34 cellular contexts compared by ENCODE assay signal in genomic region chrX:129963729-129964128, GRCh38.
"Had no signal": no experiment of that assay in that cellular context is flagged by ENCODE, and none has a peak within 500 bp of the region (broad histone marks: within the 10 kb centered on the region; RNA-seq: fewer than 3 reads in every experiment).

No MANE protein-coding gene starts in this region.

- H3K27me3 ChIP-seq: adrenal gland, cardiac muscle cell, esophagus squamous epithelium, gastroesophageal sphincter had no signal

- H3K27me3 Mint-ChIP-seq: activated CD4-positive, alpha-beta memory T cell treated with anti-CD3 and anti-CD28 coated beads for 36 hours; activated CD4-positive, alpha-beta T cell treated with anti-CD3 and anti-CD28 coated beads for 36 hours; activated CD4-positive, alpha-beta T cell treated with anti-CD3 and anti-CD28 coated beads, Interleukin-2, amount 10 ng/mL, durations not matched to agents 24 days and 14 days; activated CD8-positive, alpha-beta memory T cell treated with anti-CD3 and anti-CD28 coated beads, Interleukin-2, amount 10 ng/mL, durations not matched to agents 7 days and 5 days; activated naive CD4-positive, alpha-beta T cell treated with anti-CD3 and anti-CD28 coated beads, Interleukin-2, amount 50 U/mL, for 24 hours; activated naive CD8-positive, alpha-beta T cell treated with anti-CD3 and anti-CD28 coated beads for 36 hours; activated naive CD8-positive, alpha-beta T cell treated with anti-CD3 and anti-CD28 coated beads, Interleukin-2, amount 50 U/mL, for 24 hours; effector memory CD8-positive, alpha-beta T cell had no signal

- H3K27ac Mint-ChIP-seq: activated CD4-positive, alpha-beta memory T cell treated with anti-CD3 and anti-CD28 coated beads for 36 hours; activated CD4-positive, alpha-beta T cell treated with anti-CD3 and anti-CD28 coated beads for 36 hours; activated CD4-positive, alpha-beta T cell treated with anti-CD3 and anti-CD28 coated beads, Interleukin-2, amount 10 ng/mL, durations not matched to agents 24 days and 14 days; activated CD8-positive, alpha-beta memory T cell treated with anti-CD3 and anti-CD28 coated beads, Interleukin-2, amount 10 ng/mL, durations not matched to agents 7 days and 5 days; activated CD8-positive, alpha-beta T cell treated with anti-CD3 and anti-CD28 coated beads, Interleukin-2, amount 10 ng/mL, durations not matched to agents 7 days and 5 days; activated naive CD4-positive, alpha-beta T cell treated with anti-CD3 and anti-CD28 coated beads for 36 hours; activated naive CD4-positive, alpha-beta T cell treated with anti-CD3 and anti-CD28 coated beads, Interleukin-2, amount 50 U/mL, for 24 hours; activated naive CD8-positive, alpha-beta T cell treated with anti-CD3 and anti-CD28 coated beads for 36 hours; activated naive CD8-positive, alpha-beta T cell treated with anti-CD3 and anti-CD28 coated beads, Interleukin-2, amount 50 U/mL, for 24 hours; activated T-helper 1 cell treated with anti-CD3 and anti-CD28 coated beads, Interleukin-12 subunit alpha, Interleukin-12 subunit beta, Interleukin-2, Interleukin-4 antibody, amounts not matched to agents 30 ng/mL and 10 ng/mL and 1 ng/mL, durations not matched to agents 14 hours and 24 hours and 36 hours; activated T-helper 2 cell treated with anti-CD3 and anti-CD28 coated beads, Interferon-gamma antibody, Interleukin-2, Interleukin-4, amounts not matched to agents 10 μg/mL and 5 μg/mL and 100 μg/mL, durations not matched to agents 14 hours and 24 hours and 36 hours; brain had no signal

- H3K9me3 ChIP-seq: adrenal gland, esophagus squamous epithelium, gastroesophageal sphincter, heart right ventricle had no signal

- H3K36me3 ChIP-seq: adrenal gland, breast epithelium, cardiac muscle cell, esophagus squamous epithelium, gastroesophageal sphincter, heart right ventricle had no signal

- H3K36me3 Mint-ChIP-seq: activated CD4-positive, alpha-beta memory T cell treated with anti-CD3 and anti-CD28 coated beads for 36 hours; activated CD8-positive, alpha-beta memory T cell treated with anti-CD3 and anti-CD28 coated beads, Interleukin-2, amount 10 ng/mL, durations not matched to agents 7 days and 5 days; activated naive CD4-positive, alpha-beta T cell treated with anti-CD3 and anti-CD28 coated beads, Interleukin-2, amount 50 U/mL, for 24 hours; activated naive CD8-positive, alpha-beta T cell treated with anti-CD3 and anti-CD28 coated beads for 36 hours; brain had no signal

- H3K4me3 ChIP-seq: adrenal gland, breast epithelium, cardiac muscle cell, coronary artery, esophagus squamous epithelium, gastroesophageal sphincter, heart right ventricle had no signal

- ATAC-seq: activated CD4-positive, alpha-beta T cell treated with anti-CD3 and anti-CD28 coated beads for 36 hours; activated CD8-positive, alpha-beta memory T cell treated with anti-CD3 and anti-CD28 coated beads, Interleukin-2, amount 10 ng/mL, durations not matched to agents 7 days and 5 days; activated CD8-positive, alpha-beta T cell treated with anti-CD3 and anti-CD28 coated beads, Interleukin-2, amount 10 ng/mL, durations not matched to agents 7 days and 5 days; activated naive CD8-positive, alpha-beta T cell treated with anti-CD3 and anti-CD28 coated beads, Interleukin-2, amount 50 U/mL, for 24 hours; effector memory CD8-positive, alpha-beta T cell; gastroesophageal sphincter; heart right ventricle had no signal

- H3K9me3 Mint-ChIP-seq: activated CD4-positive, alpha-beta memory T cell treated with anti-CD3 and anti-CD28 coated beads for 36 hours; activated CD4-positive, alpha-beta T cell treated with anti-CD3 and anti-CD28 coated beads, Interleukin-2, amount 10 ng/mL, durations not matched to agents 24 days and 14 days; activated naive CD4-positive, alpha-beta T cell treated with anti-CD3 and anti-CD28 coated beads for 36 hours; activated naive CD4-positive, alpha-beta T cell treated with anti-CD3 and anti-CD28 coated beads, Interleukin-2, amount 50 U/mL, for 24 hours; activated naive CD8-positive, alpha-beta T cell treated with anti-CD3 and anti-CD28 coated beads for 36 hours; activated naive CD8-positive, alpha-beta T cell treated with anti-CD3 and anti-CD28 coated beads, Interleukin-2, amount 50 U/mL, for 24 hours; activated T-helper 1 cell treated with anti-CD3 and anti-CD28 coated beads, Interleukin-12 subunit alpha, Interleukin-12 subunit beta, Interleukin-2, Interleukin-4 antibody, amounts not matched to agents 30 ng/mL and 10 ng/mL and 1 ng/mL, durations not matched to agents 14 hours and 24 hours and 36 hours; activated T-helper 2 cell treated with anti-CD3 and anti-CD28 coated beads, Interferon-gamma antibody, Interleukin-2, Interleukin-4, amounts not matched to agents 10 μg/mL and 5 μg/mL and 100 μg/mL, durations not matched to agents 14 hours and 24 hours and 36 hours; effector memory CD8-positive, alpha-beta T cell had no signal

- H3K27ac ChIP-seq: adrenal gland, breast epithelium, cardiac muscle cell, coronary artery, esophagus squamous epithelium, gastroesophageal sphincter, heart right ventricle had no signal

- H3K4me1 ChIP-seq: adrenal gland, breast epithelium, gastroesophageal sphincter had no signal

- H3K4me3 Mint-ChIP-seq: activated CD4-positive, alpha-beta memory T cell treated with anti-CD3 and anti-CD28 coated beads for 36 hours; activated CD4-positive, alpha-beta T cell treated with anti-CD3 and anti-CD28 coated beads for 36 hours; activated CD4-positive, alpha-beta T cell treated with anti-CD3 and anti-CD28 coated beads, Interleukin-2, amount 10 ng/mL, durations not matched to agents 24 days and 14 days; activated CD8-positive, alpha-beta memory T cell treated with anti-CD3 and anti-CD28 coated beads, Interleukin-2, amount 10 ng/mL, durations not matched to agents 7 days and 5 days; activated CD8-positive, alpha-beta T cell treated with anti-CD3 and anti-CD28 coated beads, Interleukin-2, amount 10 ng/mL, durations not matched to agents 7 days and 5 days; activated naive CD4-positive, alpha-beta T cell treated with anti-CD3 and anti-CD28 coated beads for 36 hours; activated naive CD4-positive, alpha-beta T cell treated with anti-CD3 and anti-CD28 coated beads, Interleukin-2, amount 50 U/mL, for 24 hours; activated naive CD8-positive, alpha-beta T cell treated with anti-CD3 and anti-CD28 coated beads for 36 hours; activated naive CD8-positive, alpha-beta T cell treated with anti-CD3 and anti-CD28 coated beads, Interleukin-2, amount 50 U/mL, for 24 hours; activated T-helper 1 cell treated with anti-CD3 and anti-CD28 coated beads, Interleukin-12 subunit alpha, Interleukin-12 subunit beta, Interleukin-2, Interleukin-4 antibody, amounts not matched to agents 30 ng/mL and 10 ng/mL and 1 ng/mL, durations not matched to agents 14 hours and 24 hours and 36 hours; brain; effector memory CD8-positive, alpha-beta T cell had no signal

- DNase-seq: activated CD4-positive, alpha-beta memory T cell treated with anti-CD3 and anti-CD28 coated beads for 36 hours; activated CD4-positive, alpha-beta T cell treated with anti-CD3 and anti-CD28 coated beads for 36 hours; activated CD4-positive, alpha-beta T cell treated with anti-CD3 and anti-CD28 coated beads, Interleukin-2, amount 10 ng/mL, durations not matched to agents 24 days and 14 days; activated CD4-positive, CD25-positive, alpha-beta regulatory T cell; activated CD4-positive, CD25-positive, alpha-beta regulatory T cell treated with anti-CD3 and anti-CD28 coated beads, Interleukin-2, amount 50 U/mL, for 72 hours; activated CD8-positive, alpha-beta memory T cell treated with anti-CD3 and anti-CD28 coated beads, Interleukin-2, amount 10 ng/mL, durations not matched to agents 7 days and 5 days; activated CD8-positive, alpha-beta memory T cell treated with anti-CD3 and anti-CD28 coated beads, Interleukin-2, amount 50 U/mL, for 4 hours; activated CD8-positive, alpha-beta T cell treated with anti-CD3 and anti-CD28 coated beads, Interleukin-2, amount 10 ng/mL, durations not matched to agents 7 days and 5 days; activated effector memory CD4-positive, alpha-beta T cell treated with anti-CD3 and anti-CD28 coated beads, Interleukin-2, amount 50 U/mL, for 16 hours; activated naive CD4-positive, alpha-beta T cell treated with anti-CD3 and anti-CD28 coated beads for 36 hours; activated naive CD8-positive, alpha-beta T cell treated with anti-CD3 and anti-CD28 coated beads for 36 hours; activated naive CD8-positive, alpha-beta T cell treated with anti-CD3 and anti-CD28 coated beads, Interleukin-2, amount 50 U/mL, for 24 hours; activated T-cell treated with anti-CD3 and anti-CD28 coated beads, Interleukin-2, amount 50 U/mL, for 1 hour; activated T-cell treated with anti-CD3 and anti-CD28 coated beads, Interleukin-2, amount 50 U/mL, for 48 hours; adrenal gland; amygdala; aorta; central memory CD4-positive, alpha-beta T cell; cerebellar nuclear complex; dermis blood vessel endothelial cell; effector CD4-positive, alpha-beta T cell; effector memory CD8-positive, alpha-beta T cell; erythroblast; esophagus squamous epithelium; foreskin melanocyte; heart right ventricle had no signal
